ENCODE assay signal across 13 cellular contexts in the genomic region with DNA sequence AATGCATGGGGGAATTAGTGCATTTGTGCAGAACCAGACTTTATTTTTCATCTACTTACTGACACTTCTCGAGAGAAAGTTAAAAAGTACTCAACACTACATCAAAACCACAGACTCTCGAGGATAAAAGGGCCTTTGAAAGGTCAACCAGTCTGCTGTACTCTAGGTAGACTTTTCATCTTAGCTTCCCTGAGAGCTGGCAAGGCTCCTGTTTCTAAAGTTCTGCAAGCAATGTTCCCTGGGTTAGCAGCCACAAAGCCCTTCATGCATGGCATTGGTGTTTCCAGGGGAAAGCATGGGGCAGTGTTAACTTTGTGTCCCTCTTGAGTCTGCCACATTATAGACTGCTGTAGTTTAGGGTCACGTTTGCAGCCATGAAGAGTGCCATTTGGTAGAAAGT.
A peak's percentile ranks its signal among the peaks of the same experiment; 100 is the strongest.
DNase-seq lines count a peak whose midpoint lies in the region; ATAC-seq and TF ChIP-seq lines count a peak whose summit lies in the region.
"Had no signal": no experiment of that assay in that cellular context is flagged by ENCODE, and none has a peak within 500 bp of the region (broad histone marks: within the 10 kb centered on the region; RNA-seq: fewer than 3 reads in every experiment).

No MANE protein-coding gene starts in this region.

- POLR2A ChIA-PET in activated CD8-positive, alpha-beta T cell treated with anti-CD3 and anti-CD28 coated beads for 36 hours (lab: Charles Lee): interaction anchor here (0.6 kb wide), 1 partner anchor 25 kb away, joined by 3 read pairs; no protein-coding TSS in a partner anchor

- no peak overlapping the region for H2BK5ac ChIP-seq in mesendoderm (ENCODE audit: low read length)

- H3K4me3 ChIP-seq in left ventricle myocardium inferior: no peak overlapping the region
- H3K4me3 ChIP-seq in mesendoderm (ENCODE audit: low read length): no peak overlapping the region
- H3K4me3 ChIP-seq: BLaER1 treated with 17β-estradiol and CSF1 and Interleukin-3, amounts not matched to agents 10 nM and 100 nM; GM12878 had no signal

- H3K27ac ChIP-seq in left ventricle myocardium inferior (replicated peaks): peak overlapping the region; percentile 52
- no peak overlapping the region for H3K27ac ChIP-seq in mesendoderm (ENCODE audit: low read depth, low read length)
- H3K27ac ChIP-seq: BLaER1 treated with 17β-estradiol and CSF1 and Interleukin-3, amounts not matched to agents 10 nM and 100 nM; HL-60 had no signal

- H3K27ac Mint-ChIP-seq in activated CD8-positive, alpha-beta T cell treated with anti-CD3 and anti-CD28 coated beads for 36 hours: no peak overlapping the region
- H3K27ac Mint-ChIP-seq: CD4-positive, CD25-positive, alpha-beta regulatory T cell had no signal

- intact Hi-C loops in left ventricle myocardium inferior (cut with micrococcal nuclease) (no loop called here), left cardiac atrium (cut with DNase I) (no loop called here)
- intact Hi-C loops in activated CD8-positive, alpha-beta T cell treated with anti-CD3 and anti-CD28 coated beads for 36 hours (cut with micrococcal nuclease): no loop called here

- H2BK15ac ChIP-seq in mesendoderm (replicated peaks; ENCODE audit: low read depth): no peak overlapping the region

- no peak overlapping the region for H3K4me2 ChIP-seq in mesendoderm (ENCODE audit: low read length)
- H3K4me2 ChIP-seq: BLaER1 treated with 17β-estradiol and CSF1 and Interleukin-3, amounts not matched to agents 10 nM and 100 nM had no signal

- H3K9me3 Mint-ChIP-seq in activated CD8-positive, alpha-beta T cell treated with anti-CD3 and anti-CD28 coated beads for 36 hours: no peaks in the 10 kb centered on the region

- ATAC-seq in left cardiac atrium: no peak
- no peak for ATAC-seq in activated CD8-positive, alpha-beta T cell treated with anti-CD3 and anti-CD28 coated beads for 36 hours
- ATAC-seq: GM12878 had no signal

- H4K5ac ChIP-seq in mesendoderm (ENCODE audit: low read length): no peak overlapping the region

- H3K79me1 ChIP-seq in mesendoderm (ENCODE audit: low read length): no peaks in the 10 kb centered on the region

- H3K9ac ChIP-seq in mesendoderm (ENCODE audit: low read length): no peak overlapping the region
- H3K9ac ChIP-seq: BLaER1 treated with 17β-estradiol and CSF1 and Interleukin-3, amounts not matched to agents 10 nM and 100 nM had no signal

- H2BK120ac ChIP-seq in mesendoderm (ENCODE audit: low read depth, low read length): no peak overlapping the region

- no peak overlapping the region for H3K4me3 Mint-ChIP-seq in activated CD8-positive, alpha-beta T cell treated with anti-CD3 and anti-CD28 coated beads for 36 hours
- H3K4me3 Mint-ChIP-seq: CD4-positive, CD25-positive, alpha-beta regulatory T cell had no signal

- H3K36me3 ChIP-seq in left ventricle myocardium inferior (no peaks in the 10 kb centered on the region), mesendoderm (ENCODE audit: control insufficient read depth, insufficient read depth, low read length) (no peaks in the 10 kb centered on the region)
- H3K36me3 ChIP-seq: BLaER1 treated with 17β-estradiol and CSF1 and Interleukin-3, amounts not matched to agents 10 nM and 100 nM had no signal

- H3K23ac ChIP-seq in mesendoderm (ENCODE audit: low read length): no peak overlapping the region

- H2AK5ac ChIP-seq in mesendoderm (ENCODE audit: low read length): no peak overlapping the region

- no peaks in the 10 kb centered on the region for H3K36me3 Mint-ChIP-seq in activated CD8-positive, alpha-beta T cell treated with anti-CD3 and anti-CD28 coated beads for 36 hours (ENCODE audit: low read depth)
- H3K36me3 Mint-ChIP-seq: CD4-positive, CD25-positive, alpha-beta regulatory T cell had no signal

- DNase-seq in left ventricle myocardium inferior (no peak), left cardiac atrium (no peak), astrocyte of the hippocampus (ENCODE audit: low read depth, low spot score) (peak; percentile 53), iris pigment epithelial cell (ENCODE audit: low read depth) (peak; percentile 42), mesendoderm (no peak)
- no peak for DNase-seq in activated CD8-positive, alpha-beta T cell treated with anti-CD3 and anti-CD28 coated beads for 36 hours
- DNase-seq in activated CD4-positive, alpha-beta T cell treated with anti-CD3 and anti-CD28 coated beads, Interleukin-2, amount 50 U/mL, for 1 hour: no peak
- DNase-seq: ACHN; CD4-positive, CD25-positive, alpha-beta regulatory T cell; DMS53 had no signal

- H3K56ac ChIP-seq in mesendoderm (ENCODE audit: low read length): no peak overlapping the region

- H4K8ac ChIP-seq in mesendoderm (ENCODE audit: low read depth, low read length): no peak overlapping the region

- no peak for TF ChIP-seq CTCF in left ventricle myocardium inferior (IDR thresholded peaks at IDR 0.05; ENCODE audit: borderline replicate concordance)
- TF ChIP-seq CTCF in activated CD8-positive, alpha-beta T cell treated with anti-CD3 and anti-CD28 coated beads for 36 hours (IDR thresholded peaks at IDR 0.05): no peak

- peaks cover 20% of the 10 kb centered on the region for H3K27me3 Mint-ChIP-seq in activated CD8-positive, alpha-beta T cell treated with anti-CD3 and anti-CD28 coated beads for 36 hours

- peaks cover 32% of the 10 kb centered on the region for H3K4me1 ChIP-seq in left ventricle myocardium inferior
- peaks cover 1% of the 10 kb centered on the region for H3K4me1 ChIP-seq in mesendoderm (ENCODE audit: control insufficient read depth, low read depth, low read length)
- H3K4me1 ChIP-seq: BLaER1 treated with 17β-estradiol and CSF1 and Interleukin-3, amounts not matched to agents 10 nM and 100 nM had no signal

- H3K4ac ChIP-seq in mesendoderm (ENCODE audit: low read depth, low read length): no peak overlapping the region

- no CpG with 5 or more reads among the region's 3 CpGs for WGBS in mesendoderm (ENCODE audit: extremely low coverage, insufficient coverage, low lambda C conversion rate)

- no peaks in the 10 kb centered on the region for H3K27me3 ChIP-seq in left ventricle myocardium inferior (ENCODE audit: low read depth)
- H3K27me3 ChIP-seq in mesendoderm (ENCODE audit: insufficient read depth, low read length, poor library complexity): no peaks in the 10 kb centered on the region
- H3K27me3 ChIP-seq: BLaER1 treated with 17β-estradiol and CSF1 and Interleukin-3, amounts not matched to agents 10 nM and 100 nM had no signal

- H3K18ac ChIP-seq in mesendoderm (ENCODE audit: low read length): no peak overlapping the region

- CTCF ChIA-PET in activated CD8-positive, alpha-beta T cell treated with anti-CD3 and anti-CD28 coated beads for 36 hours (lab: Charles Lee): no interaction called here

- peaks cover 8% of the 10 kb centered on the region for H3K4me1 Mint-ChIP-seq in activated CD8-positive, alpha-beta T cell treated with anti-CD3 and anti-CD28 coated beads for 36 hours (ENCODE audit: low read depth)
- H3K4me1 Mint-ChIP-seq: CD4-positive, CD25-positive, alpha-beta regulatory T cell had no signal

- peaks cover 13% of the 10 kb centered on the region for H3K9me3 ChIP-seq in left ventricle myocardium inferior (replicated peaks)

- no peaks in the 10 kb centered on the region for H3K79me2 ChIP-seq in mesendoderm (ENCODE audit: control insufficient read depth, insufficient read depth, low read length)

Comparison
In these comparisons a context has a peak if more than half of its experiments do, and no peak if none do; other contexts are left out.
1. DNase-seq: peak in astrocyte of the hippocampus (single experiment) and iris pigment epithelial cell (single experiment); none in left ventricle myocardium inferior (single experiment), left cardiac atrium (single experiment), activated CD8-positive, alpha-beta T cell treated with anti-CD3 and anti-CD28 coated beads for 36 hours (single experiment), activated CD4-positive, alpha-beta T cell treated with anti-CD3 and anti-CD28 coated beads, Interleukin-2, amount 50 U/mL, for 1 hour (single experiment) and mesendoderm (single experiment).